ENCODE assay signal across 10 cellular contexts in the genomic region with DNA sequence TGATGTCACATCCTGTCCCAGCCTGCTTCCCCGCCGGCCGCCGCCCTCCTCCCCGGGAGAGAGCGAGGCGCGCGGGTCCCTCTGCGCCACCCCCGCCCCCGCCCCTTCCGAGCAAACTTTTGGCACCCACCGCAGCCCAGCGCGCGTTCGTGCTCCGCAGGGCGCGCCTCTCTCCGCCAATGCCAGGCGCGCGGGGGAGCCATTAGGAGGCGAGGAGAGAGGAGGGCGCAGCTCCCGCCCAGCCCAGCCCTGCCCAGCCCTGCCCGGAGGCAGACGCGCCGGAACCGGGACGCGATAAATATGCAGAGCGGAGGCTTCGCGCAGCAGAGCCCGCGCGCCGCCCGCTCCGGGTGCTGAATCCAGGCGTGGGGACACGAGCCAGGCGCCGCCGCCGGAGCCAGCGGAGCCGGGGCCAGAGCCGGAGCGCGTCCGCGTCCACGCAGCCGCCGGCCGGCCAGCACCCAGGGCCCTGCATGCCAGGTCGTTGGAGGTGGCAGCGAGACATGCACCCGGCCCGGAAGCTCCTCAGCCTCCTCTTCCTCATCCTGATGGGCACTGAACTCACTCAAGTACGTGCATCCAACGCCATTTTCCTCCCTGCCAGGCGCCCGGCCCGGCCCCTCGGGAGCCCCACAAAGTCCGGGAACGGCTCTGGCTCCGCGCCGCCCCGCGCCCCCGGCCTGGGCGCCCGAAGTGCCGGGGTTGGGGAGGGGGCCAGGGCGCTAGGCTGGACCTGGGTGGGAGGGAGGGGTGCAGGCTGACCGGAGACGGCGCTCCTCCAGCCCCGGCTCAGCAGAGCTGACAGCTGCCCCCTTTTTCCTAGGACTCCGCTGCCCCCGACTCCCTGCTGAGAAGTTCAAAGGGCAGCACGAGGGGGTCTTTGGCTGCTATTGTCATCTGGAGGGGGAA. TPM values are rescaled to one million over a fixed set of nuclear protein-coding genes. Genes with fewer than 3 reads are reported as not detected.
DNase-seq lines count a peak whose midpoint lies in the region; ATAC-seq and TF ChIP-seq lines count a peak whose summit lies in the region.
"Had no signal": no experiment of that assay in that cellular context is flagged by ENCODE, and none has a peak within 500 bp of the region (broad histone marks: within the 10 kb centered on the region; RNA-seq: fewer than 3 reads in every experiment).

No MANE protein-coding gene starts in this region.

- H3K27me3 ChIP-seq in tibial artery = peaks cover 0 to 39% of the 10 kb centered on the region in 2 donors

- DNase-seq in NCI-H748 (lab: John Stamatoyannopoulos, UW; ENCODE audit: unreplicated experiment) (peak; percentile 53), NCI-H748 treated with DMSO at 0.1 percent for 48 hours (lab: John Stamatoyannopoulos, UW) (no peak), medulla oblongata (ENCODE audit: extremely low spot score) (peak; percentile 34), tibial artery (peak; percentile 59 to 83), germinal center (ENCODE audit: low spot score) (no peak), progenitor cell of endocrine pancreas (ENCODE audit: low spot score, unreplicated experiment) (no peak)

- H3K36me3 Mint-ChIP-seq in progenitor cell of endocrine pancreas (ENCODE audit: insufficient read depth) = no peaks in the 10 kb centered on the region
- H3K36me3 Mint-ChIP-seq: naive thymus-derived CD8-positive, alpha-beta T cell had no signal

- peak overlapping the region; percentile 58 to 73 for H3K4me3 ChIP-seq in tibial artery
- H3K4me3 ChIP-seq: BLaER1 had no signal

- peaks cover 70% of the 10 kb centered on the region for H3K27me3 Mint-ChIP-seq in progenitor cell of endocrine pancreas

- TF ChIP-seq CTCF in tibial artery (IDR thresholded peaks at IDR 0.05) (no peak), progenitor cell of endocrine pancreas (IDR thresholded peaks at IDR 0.05; ENCODE audit: unreplicated experiment) (no peak)

- H3K4me1 Mint-ChIP-seq in progenitor cell of endocrine pancreas (ENCODE audit: low read depth) = no peaks in the 10 kb centered on the region

- no peak overlapping the region for H3K4me3 Mint-ChIP-seq in progenitor cell of endocrine pancreas (ENCODE audit: low read depth)

- intact Hi-C loops in tibial artery (cut with DNase I; ENCODE audit: low total_unique reads) = no loop called here

- no peaks in the 10 kb centered on the region for H3K9me3 ChIP-seq in tibial artery
- H3K9me3 ChIP-seq: BLaER1 had no signal

- H3K4me1 ChIP-seq in tibial artery = peaks cover 0 to 23% (median 16%) of the 10 kb centered on the region in 4 donors

- no peaks in the 10 kb centered on the region for H3K36me3 ChIP-seq in tibial artery
- H3K36me3 ChIP-seq: BLaER1 had no signal

- H3K27ac ChIP-seq in cingulate gyrus (ENCODE audit: low read depth, low read length) (peak overlapping the region; percentile 60), tibial artery (peak overlapping the region; percentile 36 to 48)
- H3K27ac ChIP-seq: BLaER1 had no signal

- H3K27ac Mint-ChIP-seq in progenitor cell of endocrine pancreas = no peak overlapping the region
- H3K27ac Mint-ChIP-seq: naive thymus-derived CD8-positive, alpha-beta T cell had no signal

- no peaks in the 10 kb centered on the region for H3K9me3 Mint-ChIP-seq in progenitor cell of endocrine pancreas (ENCODE audit: low read depth)
- H3K9me3 Mint-ChIP-seq: naive thymus-derived CD8-positive, alpha-beta T cell had no signal

- no peak for ATAC-seq in GM18907 (IDR thresholded peaks at IDR 0.05; ENCODE audit: unreplicated experiment)
- ATAC-seq: naive thymus-derived CD8-positive, alpha-beta T cell had no signal

RNA-seq across cellular contexts. Expression of a gene that starts 12.0 kb away (rescaled TPM):
- 1.7 and 1.8 TPM in 2 replicates for total RNA-seq in progenitor cell of endocrine pancreas
- total RNA-seq: naive thymus-derived CD8-positive, alpha-beta T cell had no signal

Comparison
In these comparisons a context has a peak if more than half of its experiments do, and no peak if none do; other contexts are left out.
1. DNase-seq: peak in NCI-H748 (single experiment), medulla oblongata (single experiment) and tibial artery (2 of 2); none in NCI-H748 treated with DMSO at 0.1 percent for 48 hours (single experiment), germinal center (single experiment) and progenitor cell of endocrine pancreas (single experiment).